Comparison of ENCODE assay signal across 8 cellular contexts in genomic region chrX:138748480-138748879, GRCh38. TPM values are rescaled to one million over a fixed set of nuclear protein-coding genes. Genes with fewer than 3 reads are reported as not detected.
DNase-seq lines count a peak whose midpoint lies in the region; ATAC-seq, FAIRE-seq and TF ChIP-seq lines count a peak whose summit lies in the region.

No MANE protein-coding gene starts in this region.

- peak in 1 of 2 experiments; percentile 43; a peak in 3 of 4 replicates for TF ChIP-seq RAD21 in H1 (IDR thresholded peaks at IDR 0.05 in 1 of 2, conservative IDR thresholded peaks at IDR 0.05 in 1 of 2; ENCODE audit: low read depth in 2 of 2, low read length in 2 of 2)

- no peaks in the 10 kb centered on the region for H4K20me1 ChIP-seq in H1 (replicated peaks in 1 of 2; ENCODE audit: control insufficient read depth in 1 of 2, insufficient read depth in 2 of 2, low read length in 2 of 2)

- no peak overlapping the region for H2AFZ ChIP-seq in H1 (ENCODE audit: low read length)

- CTCF ChIA-PET in H1 (lab: Charles Lee; ENCODE audit: partially characterized antibody): interaction anchor here (0.7 to 2.0 kb wide), 8 partner anchors 8 to 698 kb away, joined by 3 to 9 read pairs (median 4); no protein-coding TSS in a partner anchor

- TF ChIP-seq CTCF in H1 (IDR thresholded peaks at IDR 0.05; ENCODE audit: control extremely low read depth in 1 of 3, insufficient read depth in 1 of 3, low read depth in 1 of 3, low read length in 3 of 3) (peak in 1 of 3 experiments; percentile 26; a peak in 1 of 4 replicates), psoas muscle (IDR thresholded peaks at IDR 0.05) (peak; percentile 56)

- no peak overlapping the region for H2BK20ac ChIP-seq in H1 (ENCODE audit: low read length)

- H3K36me3 ChIP-seq in H1 (ENCODE audit: control insufficient read depth in 2 of 4, insufficient read depth in 4 of 4, low read length in 3 of 4): no peaks in the 10 kb centered on the region
- no peaks in the 10 kb centered on the region for H3K36me3 ChIP-seq in psoas muscle (ENCODE audit: insufficient read depth in 1 of 2, low read depth in 1 of 2)

- no peaks in the 10 kb centered on the region for H3K79me2 ChIP-seq in H1 (ENCODE audit: control insufficient read depth in 1 of 2, insufficient read depth in 2 of 2, low read length in 2 of 2)

- peak; percentile 94 for FAIRE-seq in H1 (lab: Jason Lieb, UNC)

- H3K79me1 ChIP-seq in H1 (ENCODE audit: low read depth, low read length): no peaks in the 10 kb centered on the region

- POLR2A ChIA-PET in H1 (lab: Charles Lee; ENCODE audit: partially characterized antibody): no interaction called here

- H3K9ac ChIP-seq in H1 (replicated peaks in 1 of 4; ENCODE audit: extremely low read depth in 1 of 4, low read depth in 3 of 4, low read length in 3 of 4): no peak overlapping the region

- H3K23ac ChIP-seq in H1 (ENCODE audit: insufficient read length): no peak overlapping the region

- H2BK15ac ChIP-seq in H1 (ENCODE audit: low read length): no peak overlapping the region

- H3K4me3 ChIP-seq in H1 (ENCODE audit: extremely low read depth in 1 of 4, insufficient read depth in 2 of 4, low read depth in 3 of 4, low read length in 4 of 4) (no peak overlapping the region), psoas muscle (no peak overlapping the region)

- no peak overlapping the region for H3K14ac ChIP-seq in H1 (ENCODE audit: insufficient read length)

- no peak overlapping the region for H2BK5ac ChIP-seq in H1 (ENCODE audit: low read depth, low read length)

- H2BK12ac ChIP-seq in H1 (ENCODE audit: low read depth, low read length): no peak overlapping the region

- H3K27me3 ChIP-seq in H1 (replicated peaks in 1 of 4; ENCODE audit: control insufficient read depth in 3 of 4, extremely low read depth in 1 of 4, insufficient read depth in 3 of 4, low read length in 3 of 4): no peaks in the 10 kb centered on the region
- H3K27me3 ChIP-seq in psoas muscle (ENCODE audit: insufficient read depth in 3 of 3, low read length in 2 of 3): peaks cover 0 to 3% (median 0%) of the 10 kb centered on the region in 3 donors

- no peak overlapping the region for H4K5ac ChIP-seq in H1 (ENCODE audit: insufficient read length, low read depth, low read length)

- no peak overlapping the region for H3K4ac ChIP-seq in H1 (replicated peaks; ENCODE audit: insufficient read length, low read depth, low read length)

- H3K27ac ChIP-seq in H1 (ENCODE audit: low read depth, low read length) (no peak overlapping the region), psoas muscle (no peak overlapping the region)

- H3K4me1 ChIP-seq in H1 (replicated peaks in 1 of 4; ENCODE audit: control insufficient read depth in 3 of 4, insufficient read depth in 4 of 4, low read length in 3 of 4) (no peaks in the 10 kb centered on the region; a peak in 1 of 7 replicates), psoas muscle (no peaks in the 10 kb centered on the region)

- H3K9me3 ChIP-seq in H1 (ENCODE audit: insufficient read depth in 2 of 2, low read depth in 1 of 2, low read length in 1 of 2) (no peaks in the 10 kb centered on the region), psoas muscle (no peaks in the 10 kb centered on the region)

- TF ChIP-seq POLR2A in H1 (IDR thresholded peaks at IDR 0.05; ENCODE audit: control extremely low read depth in 1 of 2, low read depth in 2 of 2, low read length in 2 of 2): no peak

- ATAC-seq in psoas muscle (no peak), HG03439 (IDR thresholded peaks at IDR 0.05; ENCODE audit: unreplicated experiment) (no peak)

- H3K4me2 ChIP-seq in H1 (ENCODE audit: insufficient read depth in 1 of 2, low read depth in 2 of 2, low read length in 2 of 2): no peak overlapping the region

- intact Hi-C loops in psoas muscle (cut with DNase I): loop anchor here (5.0 to 10.0 kb wide), 4 partner anchors 554 to 621 kb away; no protein-coding TSS in a partner anchor

- no peaks in the 10 kb centered on the region for H3K23me2 ChIP-seq in H1 (ENCODE audit: low read depth, low read length)

- no peak overlapping the region for H2AK5ac ChIP-seq in H1 (ENCODE audit: low read depth, low read length)

- H4K8ac ChIP-seq in H1 (ENCODE audit: extremely low read depth, insufficient read depth, low read length): no peak overlapping the region

- no peak overlapping the region for H4K91ac ChIP-seq in H1 (replicated peaks; ENCODE audit: insufficient read length, low read length)

- H3K56ac ChIP-seq in H1 (replicated peaks; ENCODE audit: insufficient read length, low read depth, low read length): no peak overlapping the region

- DNase-seq in NCI-H1105 treated with DMSO at 0.1 percent for 48 hours (lab: John Stamatoyannopoulos, UW) (peak; percentile 11), NCI-H1105 (lab: John Stamatoyannopoulos, UW) (no peak), MV-4-11 (lab: John Stamatoyannopoulos, UW) (peak; percentile 14), H1 (ENCODE audit: low read depth in 1 of 2, low spot score in 2 of 2) (no peak), psoas muscle (no peak), NCI-H345 (lab: John Stamatoyannopoulos, UW) (no peak), T1000 (lab: John Stamatoyannopoulos, UW) (no peak)

- no peak for TF ChIP-seq EP300 in H1 (IDR thresholded peaks at IDR 0.05; ENCODE audit: borderline replicate concordance in 1 of 2, low read depth in 2 of 2, low read length in 2 of 2)

- 48% methylated on average over 3 of the region's 3 CpGs; no CpG with 5 or more reads in 1 of the 2 experiments for WGBS in H1 (ENCODE audit: extremely low coverage in 1 of 2, insufficient coverage in 1 of 2, insufficient read length in 1 of 2, insufficient replicate concordance in 2 of 2, low coverage in 1 of 2, low lambda C conversion rate in 2 of 2, missing lambda C conversion rate in 1 of 2), 2 experiments
- WGBS in psoas muscle, 3 donors: 45 to 56% (median 52%) methylated on average over 3 of the region's 3 CpGs

- no peak overlapping the region for H2BK120ac ChIP-seq in H1 (replicated peaks; ENCODE audit: low read depth, low read length)

- no peak overlapping the region for H3K18ac ChIP-seq in H1 (ENCODE audit: extremely low read depth, low read length)

TF ChIP-seq in H1, 55 proteins besides CTCF, POLR2A, EP300 and RAD21:
- TF ChIP-seq KDM5A (IDR thresholded peaks at IDR 0.05; ENCODE audit: low read length): no peak
- TF ChIP-seq MAX (IDR thresholded peaks at IDR 0.05): no peak
- no peak for TF ChIP-seq SAP30 (IDR thresholded peaks at IDR 0.05; ENCODE audit: insufficient read depth, insufficient replicate concordance, low read length)
- no peak for TF ChIP-seq KDM4A (IDR thresholded peaks at IDR 0.05; ENCODE audit: low read depth, low read length, severe bottlenecking)
- TF ChIP-seq EZH2 (IDR thresholded peaks at IDR 0.05; ENCODE audit: low read depth, low read length, severe bottlenecking): no peak
- no peak for TF ChIP-seq CHD1 (IDR thresholded peaks at IDR 0.05; ENCODE audit: low read depth, low read length)
- no peak for TF ChIP-seq BACH1 (IDR thresholded peaks at IDR 0.05; ENCODE audit: low read length)
- TF ChIP-seq SP1 (IDR thresholded peaks at IDR 0.05; ENCODE audit: low read depth, low read length): no peak
- TF ChIP-seq YY1 (IDR thresholded peaks at IDR 0.05; ENCODE audit: low read depth, low read length): no peak
- TF ChIP-seq POLR2AphosphoS5 (IDR thresholded peaks at IDR 0.05; ENCODE audit: low read depth, low read length): no peak
- TF ChIP-seq PHF8 (conservative IDR thresholded peaks at IDR 0.05; ENCODE audit: low read depth, low read length): no peak
- no peak for TF ChIP-seq RBBP5 (IDR thresholded peaks at IDR 0.05; ENCODE audit: borderline replicate concordance, low read depth, low read length)
- no peak for TF ChIP-seq TCF12 (IDR thresholded peaks at IDR 0.05; ENCODE audit: low read depth, low read length)
- no peak for TF ChIP-seq GTF2F1 (IDR thresholded peaks at IDR 0.05; ENCODE audit: borderline replicate concordance, low read depth, low read length)
- TF ChIP-seq RFX5 (IDR thresholded peaks at IDR 0.05; ENCODE audit: borderline replicate concordance, low read depth, low read length): no peak

RNA-seq across cellular contexts. Expression of gene FGF13, which starts 37.0 kb away (rescaled TPM):
- total RNA-seq in H1 (2021; fragmentation: NEBNext Ultra II Directional; extraction: Animal tissue kit (Norgen Biotek cat#: 25700)): 34.7 and 36.1 TPM in 2 replicates
- polyA plus RNA-seq in H1 (2011; rRNA removed): 6.6 and 10.1 TPM in 2 replicates
- polyA plus RNA-seq in H1 (2011; cell fraction: cytosol; rRNA removed): 15.8 TPM
- polyA plus RNA-seq in H1 (2011; cell fraction: nucleus; rRNA removed): 5.2 TPM
- polyA plus RNA-seq in H1 (2012, experiment 1 of 2): 13.5 to 14.4 TPM (median 13.9 TPM) in 4 replicates
- 4.2 TPM for polyA plus RNA-seq in H1 (2012, experiment 2 of 2)
- polyA plus RNA-seq in H1 (2013, experiment 1 of 2): 35.6 TPM
- 37.0 TPM for polyA plus RNA-seq in H1 (2013, experiment 2 of 2)
- polyA minus RNA-seq in H1 (2011; rRNA and poly(A)+ RNA removed): 8.3 and 9.3 TPM in 2 replicates
- polyA minus RNA-seq in H1 (2011; cell fraction: cytosol; rRNA and poly(A)+ RNA removed): 7.6 TPM
- polyA minus RNA-seq in H1 (2011; cell fraction: nucleus; rRNA and poly(A)+ RNA removed): 6.3 TPM
- total RNA-seq in psoas muscle: 10 to 100 TPM; 28.1 to 43.5 (median 34.9) TPM
- polyA plus RNA-seq in psoas muscle: 10 to 100 TPM; 10.9 to 54.0 (median 15.6) TPM

Comparison
In these comparisons a context has a peak if more than half of its experiments do, and no peak if none do; other contexts are left out.
1. DNase-seq: peak in NCI-H1105 treated with DMSO at 0.1 percent for 48 hours (single experiment) and MV-4-11 (single experiment); none in NCI-H1105 (single experiment), H1 (0 of 2), psoas muscle (0 of 2), NCI-H345 (single experiment) and T1000 (single experiment).